ENCODE assay signal across 8 cellular contexts in genomic region chr18:3177902-3178687, GRCh38. TPM values are rescaled to one million over a fixed set of nuclear protein-coding genes. Genes with fewer than 3 reads are reported as not detected.
DNase-seq lines count a peak whose midpoint lies in the region; ATAC-seq, FAIRE-seq and TF ChIP-seq lines count a peak whose summit lies in the region.

No MANE protein-coding gene starts in this region.

- TF ChIP-seq CTCF in kidney (IDR thresholded peaks at IDR 0.05; ENCODE audit: borderline replicate concordance, extremely low read depth, insufficient read depth) = no peak

- POLR2A ChIA-PET in activated CD8-positive, alpha-beta T cell treated with anti-CD3 and anti-CD28 coated beads, Interleukin-2, amount 10 ng/mL, durations not matched to agents 7 days and 5 days (lab: Charles Lee) = no interaction called here

- H3K9me3 ChIP-seq in kidney (ENCODE audit: control insufficient read depth in 1 of 2, low read length in 2 of 2) = no peaks in the 10 kb centered on the region

- no peak overlapping the region for H3K9ac ChIP-seq in kidney (ENCODE audit: low read length in 2 of 2)

- no peaks in the 10 kb centered on the region for H3K36me3 ChIP-seq in kidney (ENCODE audit: control insufficient read depth in 1 of 2, insufficient read depth in 2 of 2, low read length in 2 of 2)

- H3K4me1 ChIP-seq in kidney (ENCODE audit: control insufficient read depth in 1 of 2, insufficient read depth in 1 of 2, low read depth in 1 of 2, low read length in 2 of 2) = no peaks in the 10 kb centered on the region

- no peak overlapping the region for H3K4me3 ChIP-seq in kidney (ENCODE audit: low read length in 2 of 2)

- no peak overlapping the region for H3K27ac ChIP-seq in kidney (ENCODE audit: low read depth in 2 of 2, low read length in 2 of 2)

- intact Hi-C loops in kidney (cut with DNase I) = no loop called here

- ATAC-seq in GM19452 (IDR thresholded peaks at IDR 0.05; ENCODE audit: unreplicated experiment) (peak; percentile 95), HG03439 (IDR thresholded peaks at IDR 0.05; ENCODE audit: unreplicated experiment) (peak; percentile 87)
- no peak for ATAC-seq in activated CD8-positive, alpha-beta T cell treated with anti-CD3 and anti-CD28 coated beads, Interleukin-2, amount 10 ng/mL, durations not matched to agents 7 days and 5 days

- H3K36me3 Mint-ChIP-seq in activated CD8-positive, alpha-beta T cell treated with anti-CD3 and anti-CD28 coated beads, Interleukin-2, amount 10 ng/mL, durations not matched to agents 7 days and 5 days (ENCODE audit: low read depth) = no peaks in the 10 kb centered on the region

- CTCF ChIA-PET in activated CD8-positive, alpha-beta T cell treated with anti-CD3 and anti-CD28 coated beads, Interleukin-2, amount 10 ng/mL, durations not matched to agents 7 days and 5 days (lab: Charles Lee) = interaction anchor here (2.8 kb wide), 1 partner anchor 26 kb away, joined by 10 read pairs; no protein-coding TSS in a partner anchor

- no peak overlapping the region for H3K27ac Mint-ChIP-seq in activated CD8-positive, alpha-beta T cell treated with anti-CD3 and anti-CD28 coated beads, Interleukin-2, amount 10 ng/mL, durations not matched to agents 7 days and 5 days

- H3K27me3 Mint-ChIP-seq in activated CD8-positive, alpha-beta T cell treated with anti-CD3 and anti-CD28 coated beads, Interleukin-2, amount 10 ng/mL, durations not matched to agents 7 days and 5 days (ENCODE audit: low read depth) = no peaks in the 10 kb centered on the region

- no peak overlapping the region for H3K4me3 Mint-ChIP-seq in activated CD8-positive, alpha-beta T cell treated with anti-CD3 and anti-CD28 coated beads, Interleukin-2, amount 10 ng/mL, durations not matched to agents 7 days and 5 days

- H3K9me3 Mint-ChIP-seq in activated CD8-positive, alpha-beta T cell treated with anti-CD3 and anti-CD28 coated beads, Interleukin-2, amount 10 ng/mL, durations not matched to agents 7 days and 5 days (ENCODE audit: insufficient read depth) = no peaks in the 10 kb centered on the region

- DNase-seq in CMK (ENCODE audit: low read depth) = peak; percentile 45
- peak; percentile 23 for DNase-seq in activated CD8-positive, alpha-beta T cell treated with anti-CD3 and anti-CD28 coated beads, Interleukin-2, amount 10 ng/mL, durations not matched to agents 7 days and 5 days
- peak; percentile 46 for DNase-seq in midbrain (lab: John Stamatoyannopoulos, UW)
- no peak for DNase-seq in NCI-H2171 treated with DMSO at 0.1 percent for 48 hours (lab: John Stamatoyannopoulos, UW)
- DNase-seq in dedifferentiated amniotic fluid mesenchymal stem cell (ENCODE audit: extremely low spot score) = no peak
- no peak for DNase-seq in kidney

- no peak for FAIRE-seq in kidney (lab: Jason Lieb, UNC)

- H3K4me1 Mint-ChIP-seq in activated CD8-positive, alpha-beta T cell treated with anti-CD3 and anti-CD28 coated beads, Interleukin-2, amount 10 ng/mL, durations not matched to agents 7 days and 5 days (ENCODE audit: low read depth) = no peaks in the 10 kb centered on the region

RNA-seq across cellular contexts. Expression of gene MYOM1, which starts 41.7 kb away (rescaled TPM):
- 1 to 10 TPM; 1.3 to 1.5 TPM for total RNA-seq in activated CD8-positive, alpha-beta T cell treated with anti-CD3 and anti-CD28 coated beads, Interleukin-2, amount 10 ng/mL, durations not matched to agents 7 days and 5 days
- 6.8 TPM for total RNA-seq in kidney
- 2.1 TPM for polyA plus RNA-seq in kidney (ENCODE audit: insufficient read depth, low read depth, low replicate concordance)

Comparison
In these comparisons a context has a peak if more than half of its experiments do, and no peak if none do; other contexts are left out.
1. DNase-seq: peak in CMK (single experiment), activated CD8-positive, alpha-beta T cell treated with anti-CD3 and anti-CD28 coated beads, Interleukin-2, amount 10 ng/mL, durations not matched to agents 7 days and 5 days (single experiment) and midbrain (single experiment); none in NCI-H2171 treated with DMSO at 0.1 percent for 48 hours (single experiment), dedifferentiated amniotic fluid mesenchymal stem cell (single experiment) and kidney (single experiment).